In genomic region chr2:112582314-112582746, GRCh38 we compare ENCODE assay signal across 8 cellular contexts. TPM values are rescaled to one million over a fixed set of nuclear protein-coding genes. Genes with fewer than 3 reads are reported as not detected.
DNase-seq lines count a peak whose midpoint lies in the region; ATAC-seq, FAIRE-seq and TF ChIP-seq lines count a peak whose summit lies in the region.

No MANE protein-coding gene starts in this region.

- peak; percentile 47 for TF ChIP-seq CTCF in LNCaP clone FGC (IDR thresholded peaks at IDR 0.05; ENCODE audit: control insufficient read depth, extremely low read depth, insufficient read depth)
- TF ChIP-seq CTCF in astrocyte (IDR thresholded peaks at IDR 0.05; ENCODE audit: insufficient read depth, low read depth, low read length), result peak; percentile 51

- H3K27me3 ChIP-seq in astrocyte (ENCODE audit: insufficient read depth, low read length), result no peaks in the 10 kb centered on the region

- H3K9ac ChIP-seq in astrocyte (ENCODE audit: low read length), result no peak overlapping the region

- no peak overlapping the region for H3K27ac ChIP-seq in astrocyte (ENCODE audit: low read depth, low read length)

- H3K36me3 Mint-ChIP-seq in astrocyte (ENCODE audit: low read depth, unreplicated experiment), result peaks cover 2% of the 10 kb centered on the region
- H3K36me3 Mint-ChIP-seq in stimulated activated naive B cell treated with anti-CD40 and anti-IgM and Interleukin-4, amounts not matched to agents 10 μg/mL and 1 μg/mL and 100 μg/mL, for 72 hours, result peaks cover 14 to 31% of the 10 kb centered on the region in 2 donors
- H3K36me3 Mint-ChIP-seq in stimulated activated memory B cell treated with anti-CD40 and anti-IgM and Interleukin-4, amounts not matched to agents 10 μg/mL and 1 μg/mL and 100 μg/mL, for 72 hours, result peaks cover 13% of the 10 kb centered on the region

- FAIRE-seq in astrocyte (lab: Jason Lieb, UNC), result no peak

- no peak overlapping the region for H3K27ac Mint-ChIP-seq in astrocyte (ENCODE audit: unreplicated experiment)
- peak overlapping the region; percentile 20 for H3K27ac Mint-ChIP-seq in stimulated activated naive B cell treated with anti-CD40 and anti-IgM and Interleukin-4, amounts not matched to agents 10 μg/mL and 1 μg/mL and 100 μg/mL, for 72 hours
- H3K27ac Mint-ChIP-seq in stimulated activated memory B cell treated with anti-CD40 and anti-IgM and Interleukin-4, amounts not matched to agents 10 μg/mL and 1 μg/mL and 100 μg/mL, for 72 hours, result no peak overlapping the region

- no peak overlapping the region for H2AFZ ChIP-seq in astrocyte (ENCODE audit: low read depth, low read length)

- no peaks in the 10 kb centered on the region for H3K9me3 Mint-ChIP-seq in astrocyte (ENCODE audit: unreplicated experiment)
- no peaks in the 10 kb centered on the region for H3K9me3 Mint-ChIP-seq in stimulated activated naive B cell treated with anti-CD40 and anti-IgM and Interleukin-4, amounts not matched to agents 10 μg/mL and 1 μg/mL and 100 μg/mL, for 72 hours
- no peaks in the 10 kb centered on the region for H3K9me3 Mint-ChIP-seq in stimulated activated memory B cell treated with anti-CD40 and anti-IgM and Interleukin-4, amounts not matched to agents 10 μg/mL and 1 μg/mL and 100 μg/mL, for 72 hours

- H3K4me1 ChIP-seq in astrocyte (ENCODE audit: insufficient read depth, low read length), result peaks cover 16% of the 10 kb centered on the region

- H3K9me3 ChIP-seq in astrocyte (ENCODE audit: insufficient read depth, low read depth, low read length), result no peaks in the 10 kb centered on the region

- no peaks in the 10 kb centered on the region for H4K20me1 ChIP-seq in astrocyte (ENCODE audit: insufficient read depth, low read length)

- peaks cover 8% of the 10 kb centered on the region for H3K79me2 ChIP-seq in astrocyte (ENCODE audit: insufficient read depth, low read length)

- ATAC-seq in stimulated activated naive B cell treated with anti-CD40 and anti-IgM and Interleukin-4, amounts not matched to agents 10 μg/mL and 1 μg/mL and 100 μg/mL, for 72 hours (replicated peaks), result peak; percentile 5 to 15
- ATAC-seq in stimulated activated memory B cell treated with anti-CD40 and anti-IgM and Interleukin-4, amounts not matched to agents 10 μg/mL and 1 μg/mL and 100 μg/mL, for 72 hours, result no peak
- ATAC-seq in HG03460 (IDR thresholded peaks at IDR 0.05; ENCODE audit: unreplicated experiment), result no peak

- no peaks in the 10 kb centered on the region for H3K27me3 Mint-ChIP-seq in astrocyte (ENCODE audit: low read depth, unreplicated experiment)
- H3K27me3 Mint-ChIP-seq in stimulated activated naive B cell treated with anti-CD40 and anti-IgM and Interleukin-4, amounts not matched to agents 10 μg/mL and 1 μg/mL and 100 μg/mL, for 72 hours, result no peaks in the 10 kb centered on the region
- no peaks in the 10 kb centered on the region for H3K27me3 Mint-ChIP-seq in stimulated activated memory B cell treated with anti-CD40 and anti-IgM and Interleukin-4, amounts not matched to agents 10 μg/mL and 1 μg/mL and 100 μg/mL, for 72 hours

- no peaks in the 10 kb centered on the region for H3K36me3 ChIP-seq in astrocyte (ENCODE audit: insufficient read depth, low read length)

- DNase-seq in EL (peak; percentile 73), LNCaP clone FGC (ENCODE audit: low read depth) (no peak), RPMI8226 (peak; percentile 62), astrocyte (ENCODE audit: low read depth) (peak; percentile 30), kidney glomerular epithelial cell (lab: John Stamatoyannopoulos, UW) (peak; percentile 73)
- no peak for DNase-seq in stimulated activated naive B cell treated with anti-CD40 and anti-IgM and Interleukin-4, amounts not matched to agents 10 μg/mL and 1 μg/mL and 100 μg/mL, for 72 hours

- peaks cover 19% of the 10 kb centered on the region for H3K4me1 Mint-ChIP-seq in astrocyte (ENCODE audit: low read depth, unreplicated experiment)
- peaks cover 25 to 50% of the 10 kb centered on the region in 2 donors for H3K4me1 Mint-ChIP-seq in stimulated activated naive B cell treated with anti-CD40 and anti-IgM and Interleukin-4, amounts not matched to agents 10 μg/mL and 1 μg/mL and 100 μg/mL, for 72 hours
- H3K4me1 Mint-ChIP-seq in stimulated activated memory B cell treated with anti-CD40 and anti-IgM and Interleukin-4, amounts not matched to agents 10 μg/mL and 1 μg/mL and 100 μg/mL, for 72 hours, result peaks cover 31% of the 10 kb centered on the region

- peak overlapping the region; percentile 54 for H3K4me3 Mint-ChIP-seq in astrocyte (ENCODE audit: unreplicated experiment)
- H3K4me3 Mint-ChIP-seq in stimulated activated naive B cell treated with anti-CD40 and anti-IgM and Interleukin-4, amounts not matched to agents 10 μg/mL and 1 μg/mL and 100 μg/mL, for 72 hours, result no peak overlapping the region
- H3K4me3 Mint-ChIP-seq in stimulated activated memory B cell treated with anti-CD40 and anti-IgM and Interleukin-4, amounts not matched to agents 10 μg/mL and 1 μg/mL and 100 μg/mL, for 72 hours, result no peak overlapping the region

- H3K4me3 ChIP-seq in LNCaP clone FGC (ENCODE audit: low read depth, low read length) (no peak overlapping the region), astrocyte (ENCODE audit: insufficient read depth, low read depth, low read length) (no peak overlapping the region)

- peak overlapping the region; percentile 30 for H3K4me2 ChIP-seq in astrocyte (ENCODE audit: low read length)

RNA-seq across cellular contexts. Expression of gene CHCHD5, which starts 2.1 kb away (rescaled TPM):
- 17.9 and 25.3 TPM in 2 replicates for total RNA-seq in astrocyte

RNA-seq across cellular contexts. Expression of gene POLR1B, which starts 40.1 kb away (rescaled TPM):
- total RNA-seq in astrocyte, result 21.0 and 26.8 TPM in 2 replicates

Comparison
In these comparisons a context has a peak if more than half of its experiments do, and no peak if none do; other contexts are left out.
1. DNase-seq: peak in EL (single experiment), RPMI8226 (single experiment), astrocyte (single experiment) and kidney glomerular epithelial cell (single experiment); none in LNCaP clone FGC (single experiment) and stimulated activated naive B cell treated with anti-CD40 and anti-IgM and Interleukin-4, amounts not matched to agents 10 μg/mL and 1 μg/mL and 100 μg/mL, for 72 hours (single experiment).
2. ATAC-seq: peak in stimulated activated naive B cell treated with anti-CD40 and anti-IgM and Interleukin-4, amounts not matched to agents 10 μg/mL and 1 μg/mL and 100 μg/mL, for 72 hours (2 of 2); none in stimulated activated memory B cell treated with anti-CD40 and anti-IgM and Interleukin-4, amounts not matched to agents 10 μg/mL and 1 μg/mL and 100 μg/mL, for 72 hours (single experiment) and HG03460 (single experiment).